ENCODE assay signal across 7 cellular contexts in genomic region chr1:29124366-29125236, GRCh38. TPM values are rescaled to one million over a fixed set of nuclear protein-coding genes. Genes with fewer than 3 reads are reported as not detected.
A peak's percentile ranks its signal among the peaks of the same experiment; 100 is the strongest.
DNase-seq lines count a peak whose midpoint lies in the region; ATAC-seq, FAIRE-seq and TF ChIP-seq lines count a peak whose summit lies in the region.

No MANE protein-coding gene starts in this region.

- H4K12ac ChIP-seq in trophoblast cell (ENCODE audit: low read depth, low read length), result peak overlapping the region; percentile 98

- CTCF ChIA-PET in activated naive CD4-positive, alpha-beta T cell treated with anti-CD3 and anti-CD28 coated beads for 36 hours (lab: Charles Lee), result no interaction called here

- peaks cover 21% of the 10 kb centered on the region for H3K27me3 Mint-ChIP-seq in activated naive CD4-positive, alpha-beta T cell treated with anti-CD3 and anti-CD28 coated beads for 36 hours (ENCODE audit: low read depth)
- H3K27me3 Mint-ChIP-seq in glutamatergic neuron (ENCODE audit: unreplicated experiment), result peaks cover 3% of the 10 kb centered on the region

- peak; percentile 52 for ATAC-seq in RWPE2 (ENCODE audit: low read depth)

- H3K18ac ChIP-seq in trophoblast cell (ENCODE audit: low read length), result peak overlapping the region; percentile 94

- H3K14ac ChIP-seq in trophoblast cell (ENCODE audit: low read length), result peak overlapping the region; percentile 92

- H3K9me3 Mint-ChIP-seq in activated naive CD4-positive, alpha-beta T cell treated with anti-CD3 and anti-CD28 coated beads for 36 hours, result no peaks in the 10 kb centered on the region
- peaks cover 2% of the 10 kb centered on the region for H3K9me3 Mint-ChIP-seq in glutamatergic neuron (ENCODE audit: unreplicated experiment)

- H2AFZ ChIP-seq in trophoblast cell (ENCODE audit: insufficient read depth, low read length, poor library complexity), result peak overlapping the region; percentile 87

- H3K4me3 Mint-ChIP-seq in activated naive CD4-positive, alpha-beta T cell treated with anti-CD3 and anti-CD28 coated beads for 36 hours, result peak overlapping the region; percentile 70
- peak overlapping the region; percentile 68 for H3K4me3 Mint-ChIP-seq in glutamatergic neuron (ENCODE audit: unreplicated experiment)

- H3K9me3 ChIP-seq in RWPE2 (ENCODE audit: severe bottlenecking) (no peaks in the 10 kb centered on the region), trophoblast cell (ENCODE audit: insufficient read depth, low read depth, low read length) (no peaks in the 10 kb centered on the region)

- peaks cover 12% of the 10 kb centered on the region for H3K4me1 Mint-ChIP-seq in activated naive CD4-positive, alpha-beta T cell treated with anti-CD3 and anti-CD28 coated beads for 36 hours (ENCODE audit: low read depth)
- no peaks in the 10 kb centered on the region for H3K4me1 Mint-ChIP-seq in glutamatergic neuron (ENCODE audit: low read depth, unreplicated experiment)

- peak overlapping the region; percentile 87 for H2BK5ac ChIP-seq in trophoblast cell (ENCODE audit: low read depth, low read length, poor library complexity)

- H3K4me3 ChIP-seq in RWPE2 (ENCODE audit: severe bottlenecking) (peak overlapping the region; percentile 51), trophoblast cell (ENCODE audit: low read depth, low read length) (peak overlapping the region; percentile 80)

- peaks cover 28% of the 10 kb centered on the region for H3K79me1 ChIP-seq in trophoblast cell (ENCODE audit: low read length)

- FAIRE-seq in GM19239 (lab: Jason Lieb, UNC) (no peak), urothelium cell line (lab: Jason Lieb, UNC) (peak; percentile 65)

- no CpG with 5 or more reads among the region's 85 CpGs for WGBS in trophoblast cell (ENCODE audit: extremely low coverage, insufficient coverage, insufficient read length)

- H3K4ac ChIP-seq in trophoblast cell (ENCODE audit: low read depth, low read length), result peak overlapping the region; percentile 94

- H3K23ac ChIP-seq in trophoblast cell (ENCODE audit: low read length), result no peak overlapping the region

- peak overlapping the region; percentile 90 for H2BK12ac ChIP-seq in trophoblast cell (ENCODE audit: low read length)

- H3K36me3 ChIP-seq in RWPE2 (ENCODE audit: low read depth), result peaks cover 3% of the 10 kb centered on the region; the same call in 1 of the 2 replicates
- peaks cover 9 to 10% of the 10 kb centered on the region in 2 experiments for H3K36me3 ChIP-seq in trophoblast cell (ENCODE audit: control insufficient read depth in 1 of 2, insufficient read depth in 2 of 2, low read length in 2 of 2)

- peak overlapping the region; percentile 93 for H3K4me2 ChIP-seq in trophoblast cell (ENCODE audit: low read length)

- H3K36me3 Mint-ChIP-seq in activated naive CD4-positive, alpha-beta T cell treated with anti-CD3 and anti-CD28 coated beads for 36 hours (ENCODE audit: low read depth), result peaks cover 4% of the 10 kb centered on the region
- no peaks in the 10 kb centered on the region for H3K36me3 Mint-ChIP-seq in glutamatergic neuron (ENCODE audit: unreplicated experiment)

- H3K27ac ChIP-seq in RWPE2 (ENCODE audit: poor library complexity, severe bottlenecking) (peak overlapping the region; percentile 37), trophoblast cell (ENCODE audit: low read depth, low read length) (peak overlapping the region; percentile 82)

- DNase-seq in GM19239 (ENCODE audit: insufficient read length, low spot score) (peak; percentile 81), RWPE2 (ENCODE audit: low spot score) (no peak), glutamatergic neuron (peak; percentile 73), trophoblast cell (peak; percentile 63 to 81), urothelium cell line (ENCODE audit: low spot score) (peak; percentile 92), GM19238 (ENCODE audit: insufficient read length, low spot score) (no peak)
- peak; percentile 64 for DNase-seq in activated naive CD4-positive, alpha-beta T cell treated with anti-CD3 and anti-CD28 coated beads for 36 hours

- H3K27me3 ChIP-seq in RWPE2 (ENCODE audit: insufficient read depth, poor library complexity, severe bottlenecking), result peaks cover 16% of the 10 kb centered on the region
- H3K27me3 ChIP-seq in trophoblast cell (ENCODE audit: insufficient read depth, low read length), result peaks cover 8% of the 10 kb centered on the region

- intact Hi-C loops in activated naive CD4-positive, alpha-beta T cell treated with anti-CD3 and anti-CD28 coated beads for 36 hours (cut with micrococcal nuclease), result loop anchor here (5.0 kb wide), 1 partner anchor 82 kb away; no protein-coding TSS in a partner anchor

- H4K91ac ChIP-seq in trophoblast cell (ENCODE audit: low read depth, low read length), result peak overlapping the region; percentile 98

- H3K4me1 ChIP-seq in RWPE2 (ENCODE audit: insufficient read depth, poor library complexity, severe bottlenecking) (no peaks in the 10 kb centered on the region), trophoblast cell (ENCODE audit: control insufficient read depth in 1 of 2, insufficient read depth in 2 of 2, low read length in 2 of 2) (peaks cover 5% of the 10 kb centered on the region in 2 experiments)

- peaks cover 20% of the 10 kb centered on the region for H3K79me2 ChIP-seq in trophoblast cell (ENCODE audit: control insufficient read depth, insufficient read depth, low read length, poor library complexity)

- H2BK120ac ChIP-seq in trophoblast cell (ENCODE audit: insufficient read depth, low read length, poor library complexity), result peak overlapping the region; percentile 93

- peak overlapping the region; percentile 96 for H2AK5ac ChIP-seq in trophoblast cell (ENCODE audit: low read length)

- peak overlapping the region; percentile 86 for H4K8ac ChIP-seq in trophoblast cell (ENCODE audit: low read depth, low read length)

- H3K27ac Mint-ChIP-seq in activated naive CD4-positive, alpha-beta T cell treated with anti-CD3 and anti-CD28 coated beads for 36 hours, result no peak overlapping the region
- no peak overlapping the region for H3K27ac Mint-ChIP-seq in glutamatergic neuron (ENCODE audit: unreplicated experiment)

- H3K9ac ChIP-seq in trophoblast cell (ENCODE audit: low read length), result peak overlapping the region; percentile 84

- peak; percentile 64 for TF ChIP-seq CTCF in RWPE2 (IDR thresholded peaks at IDR 0.05; ENCODE audit: poor library complexity, severe bottlenecking)
- peak; percentile 64 for TF ChIP-seq CTCF in glutamatergic neuron (IDR thresholded peaks at IDR 0.05; ENCODE audit: partially characterized antibody, unreplicated experiment)

RNA-seq across cellular contexts. Expression of gene TMEM200B, which starts 0.9 kb away (rescaled TPM):
- total RNA-seq in activated naive CD4-positive, alpha-beta T cell treated with anti-CD3 and anti-CD28 coated beads for 36 hours, result 1 to 10 TPM; 2.6 to 2.7 TPM
- 5.8 TPM for total RNA-seq in glutamatergic neuron (ENCODE audit: unreplicated experiment)
- polyA plus RNA-seq in trophoblast cell (2013), result 11.1 and 11.8 TPM in 2 replicates

RNA-seq across cellular contexts. Expression of gene SRSF4, which starts 57.1 kb away (rescaled TPM):
- total RNA-seq in activated naive CD4-positive, alpha-beta T cell treated with anti-CD3 and anti-CD28 coated beads for 36 hours, result 100 to 1,000 TPM; 166 to 170 TPM
- total RNA-seq in glutamatergic neuron (ENCODE audit: unreplicated experiment), result 69.0 TPM
- polyA plus RNA-seq in trophoblast cell (2013), result 84.2 and 87.4 TPM in 2 replicates

Comparison
In these comparisons a context has a peak if more than half of its experiments do, and no peak if none do; other contexts are left out.
1. DNase-seq: peak in GM19239 (single experiment), activated naive CD4-positive, alpha-beta T cell treated with anti-CD3 and anti-CD28 coated beads for 36 hours (single experiment), glutamatergic neuron (single experiment), trophoblast cell (2 of 2) and urothelium cell line (single experiment); none in RWPE2 (single experiment) and GM19238 (single experiment).